In genomic region chrX:132044953-132045352, GRCh38 we compare ENCODE assay signal across 1 cellular context.
A peak's percentile ranks its signal among the peaks of the same experiment; 100 is the strongest.
TF ChIP-seq lines count a peak whose summit lies in the region.

No MANE protein-coding gene starts in this region.

TF ChIP-seq in K562, 482 proteins besides CTCF, POLR2A, EP300 and RAD21 (continued from another document and continues in another):
- TF ChIP-seq ETS1 (conservative IDR thresholded peaks at IDR 0.05; ENCODE audit: control insufficient read depth, low read depth, low read length) (no peak), YY1 (IDR thresholded peaks at IDR 0.05; ENCODE audit: borderline replicate concordance in 1 of 3, control insufficient read depth in 1 of 3, extremely low read depth in 1 of 3, insufficient read depth in 3 of 3, insufficient read length in 1 of 3, insufficient replicate concordance in 2 of 3, low read depth in 1 of 3, low read length in 2 of 3) (no peak), ZNF696 (CRISPR knock-in tag; conservative IDR thresholded peaks at IDR 0.05) (no peak), MAFG (tag; conservative IDR thresholded peaks at IDR 0.05) (no peak), L3MBTL2 (IDR thresholded peaks at IDR 0.05) (peak; percentile 56; the same call in 1 of the 2 replicates), RREB1 (CRISPR knock-in tag; IDR thresholded peaks at IDR 0.05) (no peak), FOS (IDR thresholded peaks at IDR 0.05; ENCODE audit: extremely low read depth, insufficient read length) (peak; percentile 52), SMAD4 (CRISPR knock-in tag; conservative IDR thresholded peaks at IDR 0.05) (peak; percentile 92), MNT (conservative IDR thresholded peaks at IDR 0.05) (peak in 1 of 2 experiments; percentile 32; a peak in 1 of 4 replicates), CREM (IDR thresholded peaks at IDR 0.05; ENCODE audit: low read depth) (0 out of 2 replicates have a peak, but pooled peaks have one; percentile 22), MGA (IDR thresholded peaks at IDR 0.05) (peak; percentile 25; the same call in 1 of the 2 replicates), BACH1 (tag; IDR thresholded peaks at IDR 0.05) (no peak), GTF2E2 (tag; IDR thresholded peaks at IDR 0.05) (no peak), EZH2 (IDR thresholded peaks at IDR 0.05; ENCODE audit: borderline replicate concordance, low read depth, low read length) (no peak), ZBTB7A (IDR thresholded peaks at IDR 0.05; ENCODE audit: borderline replicate concordance, control insufficient read depth, low read depth, low read length) (no peak), THAP7 (CRISPR knock-in tag; IDR thresholded peaks at IDR 0.05) (no peak), NR2C2 (CRISPR knock-in tag; IDR thresholded peaks at IDR 0.05) (no peak), NR2C2 (tag; IDR thresholded peaks at IDR 0.05) (no peak), EHMT2 (IDR thresholded peaks at IDR 0.05) (peak; percentile 79; the same call in 1 of the 2 replicates), FOXK2 (conservative IDR thresholded peaks at IDR 0.05 in 1 of 2, IDR thresholded peaks at IDR 0.05 in 1 of 2; ENCODE audit: low read depth in 2 of 2) (no peak), IRF2 (CRISPR knock-in tag; IDR thresholded peaks at IDR 0.05) (no peak), GATAD2B (IDR thresholded peaks at IDR 0.05; ENCODE audit: borderline replicate concordance) (no peak), FOSL1 (tag; conservative IDR thresholded peaks at IDR 0.05) (peak; percentile 90)
